Comparison of ENCODE assay signal across 32 cellular contexts in the genomic region with DNA sequence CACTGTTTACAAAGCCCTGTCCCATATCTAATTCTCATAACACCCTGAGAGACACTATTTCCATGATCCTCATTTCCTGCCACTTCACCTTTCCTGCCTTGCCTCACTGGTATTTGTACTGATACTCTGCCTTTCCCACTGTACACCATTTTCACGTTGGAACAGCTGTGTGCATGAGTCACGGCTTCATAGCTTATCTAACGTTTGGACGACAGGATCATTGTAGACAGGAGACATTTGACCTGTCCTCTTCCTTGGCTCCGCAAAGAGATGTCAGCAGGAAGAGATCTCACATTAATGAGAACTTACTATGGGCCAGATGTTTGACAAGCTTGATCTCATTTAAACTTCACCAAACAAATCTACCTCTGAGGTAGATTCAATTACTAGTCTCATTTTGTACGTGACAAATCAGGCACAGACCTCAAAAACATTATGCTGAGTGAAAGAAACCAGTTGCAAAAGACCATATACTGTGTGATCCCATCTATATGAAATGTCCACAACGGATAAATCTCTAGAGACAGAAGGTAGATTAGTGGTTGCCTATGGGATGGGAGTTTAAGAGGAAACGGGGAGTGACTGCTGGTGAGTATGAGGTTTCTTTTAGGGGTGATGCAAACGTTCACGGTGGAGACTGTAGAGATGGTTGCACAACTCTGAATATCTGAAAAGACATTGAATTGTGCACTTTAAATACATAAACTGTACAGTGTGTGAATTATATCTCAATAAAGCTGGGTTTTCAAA.
DNase-seq lines count a peak whose midpoint lies in the region; ATAC-seq, FAIRE-seq and TF ChIP-seq lines count a peak whose summit lies in the region.
"Had no signal": no experiment of that assay in that cellular context is flagged by ENCODE, and none has a peak within 500 bp of the region (broad histone marks: within the 10 kb centered on the region; RNA-seq: fewer than 3 reads in every experiment).

No MANE protein-coding gene starts in this region.

- H3K36me3 ChIP-seq in hepatocyte (replicated peaks; ENCODE audit: insufficient read depth, low read depth) = no peaks in the 10 kb centered on the region
- H3K36me3 ChIP-seq in small intestine (ENCODE audit: control insufficient read depth in 2 of 2, insufficient read depth in 2 of 2, low read length in 2 of 2) = no peaks in the 10 kb centered on the region
- H3K36me3 ChIP-seq: esophagus squamous epithelium, gastroesophageal sphincter, left lung, prostate gland had no signal

- ATAC-seq in left colon = no peak
- ATAC-seq: gastroesophageal sphincter; left lung; naive thymus-derived CD4-positive, alpha-beta T cell; Right ventricle myocardium inferior; sciatic nerve; stimulated activated naive B cell treated with anti-CD40 and anti-IgM and Interleukin-4, amounts not matched to agents 10 μg/mL and 1 μg/mL and 100 μg/mL, for 72 hours had no signal

- H3K9me3 ChIP-seq in hepatocyte (ENCODE audit: low read depth) (no peaks in the 10 kb centered on the region), small intestine (ENCODE audit: control insufficient read depth, low read depth) (no peaks in the 10 kb centered on the region)
- H3K9me3 ChIP-seq: esophagus squamous epithelium, gastroesophageal sphincter, left lung, prostate gland had no signal

- H4K20me1 ChIP-seq in hepatocyte (ENCODE audit: insufficient read depth, poor library complexity, severe bottlenecking) = no peaks in the 10 kb centered on the region

- 63% methylated on average over 10 of the region's 10 CpGs for WGBS in hepatocyte (ENCODE audit: low lambda C conversion rate, missing lambda C conversion rate)
- 59 to 67% (median 65%) methylated on average over 10 of the region's 10 CpGs for WGBS in small intestine, 3 donors

- H3K9me2 ChIP-seq in hepatocyte (replicated peaks; ENCODE audit: insufficient read depth) = no peaks in the 10 kb centered on the region

- DNase-seq in HT1080 (ENCODE audit: low read depth) = peak; percentile 50
- peak; percentile 36 for DNase-seq in NCI-H226
- peak; percentile 18 for DNase-seq in amniotic epithelial cell (ENCODE audit: low read depth)
- peak; percentile 49 for DNase-seq in lung microvascular endothelial cell (ENCODE audit: low read depth in 2 of 2)
- DNase-seq in left colon = no peak
- DNase-seq in hepatocyte (ENCODE audit: low spot score) = no peak
- no peak for DNase-seq in NCI-H748 (lab: John Stamatoyannopoulos, UW; ENCODE audit: unreplicated experiment)
- no peak for DNase-seq in small intestine
- DNase-seq: activated CD4-positive, alpha-beta memory T cell treated with anti-CD3 and anti-CD28 coated beads, Interleukin-2, amount 10 ng/mL, durations not matched to agents 7 days and 5 days; activated CD4-positive, CD25-positive, alpha-beta regulatory T cell treated with anti-CD3 and anti-CD28 coated beads, Interleukin-2, amount 50 U/mL, for 72 hours; activated CD8-positive, alpha-beta memory T cell treated with anti-CD3 and anti-CD28 coated beads, Interleukin-2, amount 50 U/mL, for 48 hours; DMS79; esophagus squamous epithelium; GF-D8; H9; hippocampal formation; immature natural killer cell; KG1; left lung; naive thymus-derived CD4-positive, alpha-beta T cell; NCI-H1048; NCI-H1694; NCI-H2171 treated with DMSO at 0.1 percent for 48 hours; NCI-H526 treated with DMSO at 0.1 percent for 48 hours; stimulated activated naive B cell treated with anti-CD40 and anti-IgM and Interleukin-4, amounts not matched to agents 10 μg/mL and 1 μg/mL and 100 μg/mL, for 72 hours had no signal

- H3K4me1 ChIP-seq in hepatocyte (ENCODE audit: insufficient read depth) (no peaks in the 10 kb centered on the region), small intestine (ENCODE audit: control insufficient read depth in 2 of 2, insufficient read depth in 1 of 2, low read depth in 1 of 2, low read length in 1 of 2) (no peaks in the 10 kb centered on the region)
- H3K4me1 ChIP-seq: BLaER1 treated with 17β-estradiol and CSF1 and Interleukin-3, amounts not matched to agents 10 nM and 100 nM; esophagus squamous epithelium; gastroesophageal sphincter; left lung; prostate gland had no signal

- no peaks in the 10 kb centered on the region for H3K27me3 ChIP-seq in hepatocyte
- H3K27me3 ChIP-seq in small intestine (ENCODE audit: control insufficient read depth in 2 of 2, insufficient read depth in 2 of 2, low read length in 2 of 2) = no peaks in the 10 kb centered on the region
- H3K27me3 ChIP-seq: BLaER1 treated with 17β-estradiol and CSF1 and Interleukin-3, amounts not matched to agents 10 nM and 100 nM had no signal

- FAIRE-seq in small intestine (lab: Jason Lieb, UNC) = no peak
- FAIRE-seq: HTR-8/SVneo had no signal

- H3K4me3 ChIP-seq in hepatocyte (no peak overlapping the region), small intestine (ENCODE audit: low read depth in 1 of 2, low read length in 2 of 2) (no peak overlapping the region)
- H3K4me3 ChIP-seq: BLaER1 treated with 17β-estradiol and CSF1 and Interleukin-3, amounts not matched to agents 10 nM and 100 nM; coronary artery; esophagus squamous epithelium; gastroesophageal sphincter; left lung; prostate gland had no signal

- no peak overlapping the region for H2AFZ ChIP-seq in hepatocyte

- no peak overlapping the region for H3K4me2 ChIP-seq in hepatocyte
- H3K4me2 ChIP-seq: BLaER1 treated with 17β-estradiol and CSF1 and Interleukin-3, amounts not matched to agents 10 nM and 100 nM had no signal

- no peak for TF ChIP-seq CTCF in hepatocyte (IDR thresholded peaks at IDR 0.05; ENCODE audit: poor library complexity)

- no peak overlapping the region for H3K27ac ChIP-seq in hepatocyte
- no peak overlapping the region for H3K27ac ChIP-seq in small intestine (ENCODE audit: low read depth in 1 of 2, low read length in 1 of 2)
- H3K27ac ChIP-seq: BLaER1 treated with 17β-estradiol and CSF1 and Interleukin-3, amounts not matched to agents 10 nM and 100 nM; coronary artery; esophagus squamous epithelium; gastroesophageal sphincter; left lung; prostate gland had no signal

- no peaks in the 10 kb centered on the region for H3K79me2 ChIP-seq in hepatocyte

- intact Hi-C loops in left colon (cut with DNase I, micrococcal nuclease) = no loop called here

Comparison
In these comparisons a context has a peak if more than half of its experiments do, and no peak if none do; other contexts are left out.
1. DNase-seq: peak in HT1080 (single experiment), NCI-H226 (single experiment), amniotic epithelial cell (single experiment) and lung microvascular endothelial cell (2 of 2); none in left colon (0 of 2), hepatocyte (single experiment), NCI-H748 (single experiment) and small intestine (single experiment).